ENCODE assay signal across 28 cellular contexts in the genomic region with DNA sequence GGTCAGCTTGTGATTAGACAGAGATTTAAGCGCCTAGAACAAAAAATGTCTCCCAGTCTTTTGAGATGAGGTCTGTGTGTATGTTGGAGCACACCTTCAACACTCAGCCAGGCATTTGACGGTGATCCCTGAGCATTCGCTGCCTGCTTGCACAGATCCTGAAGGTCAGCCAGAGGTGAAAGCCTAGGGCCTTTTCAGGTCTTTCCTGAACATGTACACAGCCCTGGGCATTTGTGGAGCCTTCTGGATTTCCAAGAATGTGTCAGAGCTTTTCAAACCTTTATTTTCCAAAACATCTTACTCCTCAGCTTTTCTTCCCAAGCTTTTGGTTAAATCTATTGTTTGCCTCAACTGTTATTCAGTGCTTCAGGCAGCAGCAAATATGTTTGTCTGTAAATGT. TPM values are rescaled to one million over a fixed set of nuclear protein-coding genes. Genes with fewer than 3 reads are reported as not detected.
DNase-seq lines count a peak whose midpoint lies in the region; ATAC-seq and TF ChIP-seq lines count a peak whose summit lies in the region.
"Had no signal": no experiment of that assay in that cellular context is flagged by ENCODE, and none has a peak within 500 bp of the region (broad histone marks: within the 10 kb centered on the region; RNA-seq: fewer than 3 reads in every experiment).

No MANE protein-coding gene starts in this region.

- H3K27ac Mint-ChIP-seq in MCF 10A (ENCODE audit: low read depth, unreplicated experiment) = no peak overlapping the region
- H3K27ac Mint-ChIP-seq in WTC11 = peak overlapping the region; percentile 57
- H3K27ac Mint-ChIP-seq in stimulated activated memory B cell treated with anti-CD40 and anti-IgM and Interleukin-4, amounts not matched to agents 10 μg/mL and 1 μg/mL and 100 μg/mL, for 72 hours = no peak overlapping the region
- H3K27ac Mint-ChIP-seq: B cell had no signal

- H3K27me3 Mint-ChIP-seq in MCF 10A (ENCODE audit: insufficient read depth, unreplicated experiment) (no peaks in the 10 kb centered on the region), WTC11 (ENCODE audit: low read depth) (no peaks in the 10 kb centered on the region)
- H3K27me3 Mint-ChIP-seq in stimulated activated memory B cell treated with anti-CD40 and anti-IgM and Interleukin-4, amounts not matched to agents 10 μg/mL and 1 μg/mL and 100 μg/mL, for 72 hours = no peaks in the 10 kb centered on the region
- H3K27me3 Mint-ChIP-seq: B cell; CD8-positive, alpha-beta memory T cell had no signal

- DNase-seq in T47D (ENCODE audit: low read depth in 1 of 2, low spot score in 1 of 2) (peak; percentile 31 to 89), MCF 10A (ENCODE audit: unreplicated experiment) (no peak), WTC11 (ENCODE audit: low spot score) (no peak), left lobe of liver (ENCODE audit: low spot score) (no peak), thyroid gland (peak; percentile 40 to 60)
- DNase-seq in stimulated activated CD4-positive, alpha-beta T cell treated with anti-CD3 and anti-CD28 coated beads, Interleukin-15, amount 100 ng/mL, for 24 hours = no peak
- DNase-seq in effector memory CD4-positive, alpha-beta T cell = no peak
- DNase-seq: Calu3; CD8-positive, alpha-beta memory T cell; DMS79 treated with DMSO at 0.1 percent for 48 hours; GOT3; HCEC 1CT; NCI-H1092; NCI-H1436; NCI-H187; NCI-H2081 treated with DMSO at 0.1 percent for 48 hours; NCI-H2171; NCI-H226; NCI-H510A; NCI-H69; RPMI8226; SHP77 had no signal

- no peaks in the 10 kb centered on the region for H3K27me3 ChIP-seq in thyroid gland
- no peaks in the 10 kb centered on the region for H3K27me3 ChIP-seq in effector memory CD4-positive, alpha-beta T cell (replicated peaks; ENCODE audit: control insufficient read depth, insufficient read depth, low read length, poor library complexity, severe bottlenecking)

- no TSS peak for BruUV-seq in MCF 10A (replicated peaks; lab: Mats Ljungman, UMichigan)

- intact Hi-C loops in MCF 10A (cut with micrococcal nuclease) = loop anchor here (10.0 kb wide), 1 partner anchor 89 kb away; the partner anchor contains the start of gene TRAF3
- intact Hi-C loops in thyroid gland (cut with DNase I) = no loop called here

- H3K36me3 Mint-ChIP-seq in MCF 10A (ENCODE audit: insufficient read depth, unreplicated experiment) (peaks cover 11% of the 10 kb centered on the region), WTC11 (peaks cover 16% of the 10 kb centered on the region)
- H3K36me3 Mint-ChIP-seq in stimulated activated memory B cell treated with anti-CD40 and anti-IgM and Interleukin-4, amounts not matched to agents 10 μg/mL and 1 μg/mL and 100 μg/mL, for 72 hours = peaks cover 67% of the 10 kb centered on the region

- no peak for TF ChIP-seq POLR2A in thyroid gland (IDR thresholded peaks at IDR 0.05)

- H3K4me1 ChIP-seq in thyroid gland = peaks cover 8 to 16% of the 10 kb centered on the region in 2 donors
- no peaks in the 10 kb centered on the region for H3K4me1 ChIP-seq in effector memory CD4-positive, alpha-beta T cell (ENCODE audit: control insufficient read depth, insufficient read depth, low read length, poor library complexity, severe bottlenecking)

- H3K9me3 Mint-ChIP-seq in MCF 10A (ENCODE audit: unreplicated experiment) = no peaks in the 10 kb centered on the region
- H3K9me3 Mint-ChIP-seq in WTC11 = peaks cover 18% of the 10 kb centered on the region
- peaks cover 9% of the 10 kb centered on the region for H3K9me3 Mint-ChIP-seq in stimulated activated memory B cell treated with anti-CD40 and anti-IgM and Interleukin-4, amounts not matched to agents 10 μg/mL and 1 μg/mL and 100 μg/mL, for 72 hours

- CTCF ChIA-PET in MCF 10A (lab: Yijun Ruan, JAX) = interaction anchor here (0.5 kb wide), 2 partner anchors 61 to 166 kb away, joined by 4 read pairs; no protein-coding TSS in a partner anchor
- CTCF ChIA-PET in WTC11 (lab: Charles Lee) = no interaction called here

- peak overlapping the region; percentile 31 to 56 (median 54) for H3K27ac ChIP-seq in thyroid gland
- H3K27ac ChIP-seq in effector memory CD4-positive, alpha-beta T cell (ENCODE audit: insufficient read depth, low read length, poor library complexity, severe bottlenecking) = no peak overlapping the region
- H3K27ac ChIP-seq: 22Rv1, HL-60 had no signal

- H3K4me3 Mint-ChIP-seq in MCF 10A (ENCODE audit: unreplicated experiment) (no peak overlapping the region), WTC11 (no peak overlapping the region)
- no peak overlapping the region for H3K4me3 Mint-ChIP-seq in stimulated activated memory B cell treated with anti-CD40 and anti-IgM and Interleukin-4, amounts not matched to agents 10 μg/mL and 1 μg/mL and 100 μg/mL, for 72 hours
- H3K4me3 Mint-ChIP-seq: B cell; CD14-positive monocyte; CD8-positive, alpha-beta memory T cell had no signal

- WGBS in thyroid gland, 2 donors = 49 to 71% methylated on average over 3 of the region's 3 CpGs

- H3K4me3 ChIP-seq in thyroid gland (replicated peaks in 1 of 3) = no peak overlapping the region
- H3K4me3 ChIP-seq in effector memory CD4-positive, alpha-beta T cell (ENCODE audit: insufficient read depth, low read depth, low read length, poor library complexity, severe bottlenecking) = no peak overlapping the region

- POLR2A ChIA-PET in MCF 10A (lab: Yijun Ruan, JAX) = no interaction called here
- POLR2A ChIA-PET in WTC11 (lab: Charles Lee) = interaction anchor here (0.5 to 0.6 kb wide), 2 partner anchors 9 to 464 kb away, joined by 3 read pairs; no protein-coding TSS in a partner anchor

- H3K9me3 ChIP-seq in thyroid gland = no peaks in the 10 kb centered on the region
- H3K9me3 ChIP-seq in effector memory CD4-positive, alpha-beta T cell (ENCODE audit: control insufficient read depth, low read length) = no peaks in the 10 kb centered on the region

- no peaks in the 10 kb centered on the region for H3K36me3 ChIP-seq in thyroid gland
- H3K36me3 ChIP-seq in effector memory CD4-positive, alpha-beta T cell (ENCODE audit: control insufficient read depth, insufficient read depth, low read length) = peaks cover 3% of the 10 kb centered on the region

- TF ChIP-seq CTCF in MCF 10A (IDR thresholded peaks at IDR 0.05; ENCODE audit: unreplicated experiment) (no peak), WTC11 (IDR thresholded peaks at IDR 0.05) (no peak), thyroid gland (IDR thresholded peaks at IDR 0.05) (no peak)

- in situ Hi-C loops in T47D (cut with HindIII; ENCODE audit: low pct_unique_long_range_greater_than_20kb, low sequenced_read_pairs) = no loop called here

- ATAC-seq in WTC11 (no peak), left lobe of liver (peak; percentile 87)
- no peak for ATAC-seq in stimulated activated memory B cell treated with anti-CD40 and anti-IgM and Interleukin-4, amounts not matched to agents 10 μg/mL and 1 μg/mL and 100 μg/mL, for 72 hours

- H3K4me1 Mint-ChIP-seq in MCF 10A (ENCODE audit: insufficient read depth, unreplicated experiment) (peaks cover 6% of the 10 kb centered on the region), WTC11 (peaks cover 18% of the 10 kb centered on the region)
- H3K4me1 Mint-ChIP-seq in stimulated activated memory B cell treated with anti-CD40 and anti-IgM and Interleukin-4, amounts not matched to agents 10 μg/mL and 1 μg/mL and 100 μg/mL, for 72 hours = peaks cover 13% of the 10 kb centered on the region

TF ChIP-seq in WTC11, 78 proteins besides CTCF, POLR2A, EP300 and RAD21 (continues in another document):
- TF ChIP-seq, protein P1, sequence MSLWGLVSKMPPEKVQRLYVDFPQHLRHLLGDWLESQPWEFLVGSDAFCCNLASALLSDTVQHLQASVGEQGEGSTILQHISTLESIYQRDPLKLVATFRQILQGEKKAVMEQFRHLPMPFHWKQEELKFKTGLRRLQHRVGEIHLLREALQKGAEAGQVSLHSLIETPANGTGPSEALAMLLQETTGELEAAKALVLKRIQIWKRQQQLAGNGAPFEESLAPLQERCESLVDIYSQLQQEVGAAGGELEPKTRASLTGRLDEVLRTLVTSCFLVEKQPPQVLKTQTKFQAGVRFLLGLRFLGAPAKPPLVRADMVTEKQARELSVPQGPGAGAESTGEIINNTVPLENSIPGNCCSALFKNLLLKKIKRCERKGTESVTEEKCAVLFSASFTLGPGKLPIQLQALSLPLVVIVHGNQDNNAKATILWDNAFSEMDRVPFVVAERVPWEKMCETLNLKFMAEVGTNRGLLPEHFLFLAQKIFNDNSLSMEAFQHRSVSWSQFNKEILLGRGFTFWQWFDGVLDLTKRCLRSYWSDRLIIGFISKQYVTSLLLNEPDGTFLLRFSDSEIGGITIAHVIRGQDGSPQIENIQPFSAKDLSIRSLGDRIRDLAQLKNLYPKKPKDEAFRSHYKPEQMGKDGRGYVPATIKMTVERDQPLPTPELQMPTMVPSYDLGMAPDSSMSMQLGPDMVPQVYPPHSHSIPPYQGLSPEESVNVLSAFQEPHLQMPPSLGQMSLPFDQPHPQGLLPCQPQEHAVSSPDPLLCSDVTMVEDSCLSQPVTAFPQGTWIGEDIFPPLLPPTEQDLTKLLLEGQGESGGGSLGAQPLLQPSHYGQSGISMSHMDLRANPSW (CRISPR knock-in tag; conservative IDR thresholded peaks at IDR 0.05; ENCODE audit: low read depth) = no peak
- no peak for TF ChIP-seq ZNF263 (CRISPR knock-in tag; IDR thresholded peaks at IDR 0.05; ENCODE audit: low read depth)
- no peak for TF ChIP-seq ZNF232 (CRISPR knock-in tag; IDR thresholded peaks at IDR 0.05)
- TF ChIP-seq IRF2 (CRISPR knock-in tag; IDR thresholded peaks at IDR 0.05; ENCODE audit: borderline replicate concordance, low read depth) = no peak
- no peak for TF ChIP-seq ZNF219 (CRISPR knock-in tag; IDR thresholded peaks at IDR 0.05; ENCODE audit: borderline replicate concordance)
- TF ChIP-seq JUN (CRISPR knock-in tag; IDR thresholded peaks at IDR 0.05) = no peak
- no peak for TF ChIP-seq HMGA2 (CRISPR knock-in tag; IDR thresholded peaks at IDR 0.05)

RNA-seq across cellular contexts. Expression of gene AMN, which starts 59.1 kb away (rescaled TPM):
- total RNA-seq in MCF 10A (2022) = 0.29 TPM in 1 of 2 replicates, not detected in the other
- total RNA-seq in WTC11 (2021) = 2.4 to 3.0 TPM (median 2.8 TPM) in 3 replicates
- 56.0 TPM for total RNA-seq in left lobe of liver
- 10 to 100 TPM in 1 of 4 donors, 1 to 10 TPM in 3; 1.3 to 18.8 (median 3.3) TPM for total RNA-seq in thyroid gland
- total RNA-seq: SK-MEL-5 had no signal

Comparison
In these comparisons a context has a peak if more than half of its experiments do, and no peak if none do; other contexts are left out.
1. DNase-seq: peak in T47D (2 of 2) and thyroid gland (2 of 2); none in MCF 10A (single experiment), WTC11 (single experiment), left lobe of liver (single experiment), stimulated activated CD4-positive, alpha-beta T cell treated with anti-CD3 and anti-CD28 coated beads, Interleukin-15, amount 100 ng/mL, for 24 hours (single experiment) and effector memory CD4-positive, alpha-beta T cell (0 of 3).